ENCODE assay signal across 21 cellular contexts in genomic region chr9:122334916-122335315, GRCh38.
"Had no signal": no experiment of that assay in that cellular context is flagged by ENCODE, and none has a peak within 500 bp of the region (broad histone marks: within the 10 kb centered on the region; RNA-seq: fewer than 3 reads in every experiment).

No MANE protein-coding gene starts in this region.

- H3K9me3 ChIP-seq: left ventricle myocardium inferior, mucosa of descending colon, spleen, testis, upper lobe of left lung had no signal

- H3K27ac Mint-ChIP-seq: activated CD4-positive, alpha-beta T cell treated with anti-CD3 and anti-CD28 coated beads, Interleukin-2, amount 10 ng/mL, durations not matched to agents 24 days and 14 days; activated naive CD8-positive, alpha-beta T cell treated with anti-CD3 and anti-CD28 coated beads for 36 hours; memory B cell; nephron; progenitor cell of endocrine pancreas; stimulated activated naive CD8-positive, alpha-beta T cell treated with anti-CD3 and anti-CD28 coated beads, Interleukin-15, Interleukin-2, amounts not matched to agents 100 ng/mL and 50 ng/mL, for 24 hours; WTC11 had no signal

- H3K4me1 ChIP-seq: testis had no signal

- H3K4me3 ChIP-seq: left ventricle myocardium inferior, mucosa of descending colon, spleen, testis, upper lobe of left lung had no signal

- H3K4me1 Mint-ChIP-seq: activated naive CD8-positive, alpha-beta T cell treated with anti-CD3 and anti-CD28 coated beads for 36 hours had no signal

- H3K36me3 Mint-ChIP-seq: activated naive CD8-positive, alpha-beta T cell treated with anti-CD3 and anti-CD28 coated beads for 36 hours; memory B cell; WTC11 had no signal

- ATAC-seq: mucosa of descending colon, sciatic nerve, WTC11 had no signal

- H3K9me3 Mint-ChIP-seq: activated CD4-positive, alpha-beta T cell treated with anti-CD3 and anti-CD28 coated beads, Interleukin-2, amount 10 ng/mL, durations not matched to agents 24 days and 14 days; activated naive CD8-positive, alpha-beta T cell treated with anti-CD3 and anti-CD28 coated beads for 36 hours; memory B cell; nephron; stimulated activated naive CD8-positive, alpha-beta T cell treated with anti-CD3 and anti-CD28 coated beads, Interleukin-15, Interleukin-2, amounts not matched to agents 100 ng/mL and 50 ng/mL, for 24 hours; WTC11 had no signal

- H3K27me3 Mint-ChIP-seq: activated CD4-positive, alpha-beta T cell treated with anti-CD3 and anti-CD28 coated beads, Interleukin-2, amount 10 ng/mL, durations not matched to agents 24 days and 14 days; stimulated activated naive CD8-positive, alpha-beta T cell treated with anti-CD3 and anti-CD28 coated beads, Interleukin-15, Interleukin-2, amounts not matched to agents 100 ng/mL and 50 ng/mL, for 24 hours had no signal

- H3K27me3 ChIP-seq: testis, upper lobe of left lung had no signal

- H3K4me3 Mint-ChIP-seq: activated CD4-positive, alpha-beta T cell treated with anti-CD3 and anti-CD28 coated beads, Interleukin-2, amount 10 ng/mL, durations not matched to agents 24 days and 14 days; activated naive CD8-positive, alpha-beta T cell treated with anti-CD3 and anti-CD28 coated beads for 36 hours; memory B cell; nephron; stimulated activated naive CD8-positive, alpha-beta T cell treated with anti-CD3 and anti-CD28 coated beads, Interleukin-15, Interleukin-2, amounts not matched to agents 100 ng/mL and 50 ng/mL, for 24 hours; WTC11 had no signal

- DNase-seq: activated CD4-positive, alpha-beta T cell treated with anti-CD3 and anti-CD28 coated beads, Interleukin-2, amount 10 ng/mL, durations not matched to agents 24 days and 14 days; activated CD8-positive, alpha-beta memory T cell treated with anti-CD3 and anti-CD28 coated beads, Interleukin-2, amount 50 U/mL, for 48 hours; activated gamma-delta T cell treated with Interleukin-2 at 50 U/mL for 16 hours; activated naive CD8-positive, alpha-beta T cell treated with anti-CD3 and anti-CD28 coated beads for 36 hours; amygdala; erythroblast; hippocampal formation; kidney; left ventricle myocardium inferior; mucosa of descending colon; nucleus accumbens; spleen; T-helper 2 cell; testis had no signal

- H3K36me3 ChIP-seq: left ventricle myocardium inferior, upper lobe of left lung had no signal

- H3K27ac ChIP-seq: left ventricle myocardium inferior, spleen, testis, upper lobe of left lung had no signal
